ENCODE assay signal across 19 cellular contexts in genomic region chr10:67977246-67977645, GRCh38.
A peak's percentile ranks its signal among the peaks of the same experiment; 100 is the strongest.
DNase-seq lines count a peak whose midpoint lies in the region; ATAC-seq, FAIRE-seq and TF ChIP-seq lines count a peak whose summit lies in the region.
"Had no signal": no experiment of that assay in that cellular context is flagged by ENCODE, and none has a peak within 500 bp of the region (broad histone marks: within the 10 kb centered on the region; RNA-seq: fewer than 3 reads in every experiment).

No MANE protein-coding gene starts in this region.

- H4K91ac ChIP-seq in H1 (replicated peaks; ENCODE audit: insufficient read length, low read length) = no peak overlapping the region

- 0 out of 2 replicates have a peak overlapping the region, but pooled peaks have one; percentile 25 for H3K4me3 ChIP-seq in GM23338
- H3K4me3 ChIP-seq in H1 (ENCODE audit: extremely low read depth in 1 of 4, insufficient read depth in 2 of 4, low read depth in 3 of 4, low read length in 4 of 4) = no peak overlapping the region
- H3K4me3 ChIP-seq in naive thymus-derived CD4-positive, alpha-beta T cell (ENCODE audit: low read length) = no peak overlapping the region
- H3K4me3 ChIP-seq: K562, PC-9, SJSA1 had no signal

- TF ChIP-seq RAD21 in H1 (IDR thresholded peaks at IDR 0.05 in 1 of 2, conservative IDR thresholded peaks at IDR 0.05 in 1 of 2; ENCODE audit: low read depth in 2 of 2, low read length in 2 of 2) = no peak

- H3K27ac ChIP-seq in GM23338 (ENCODE audit: low read depth) = peak overlapping the region; percentile 67; the same call in 1 of the 2 replicates
- H3K27ac ChIP-seq in H1 (ENCODE audit: low read depth, low read length) = peak overlapping the region; percentile 29
- H3K27ac ChIP-seq in naive thymus-derived CD4-positive, alpha-beta T cell (ENCODE audit: low read depth, low read length) = no peak overlapping the region
- H3K27ac ChIP-seq: HL-60, SJSA1 had no signal

- no peaks in the 10 kb centered on the region for H4K20me1 ChIP-seq in GM23338 (replicated peaks; ENCODE audit: insufficient read depth)
- no peaks in the 10 kb centered on the region for H4K20me1 ChIP-seq in H1 (replicated peaks in 1 of 2; ENCODE audit: control insufficient read depth in 1 of 2, insufficient read depth in 2 of 2, low read length in 2 of 2)

- no peak for TF ChIP-seq POLR2A in H1 (IDR thresholded peaks at IDR 0.05; ENCODE audit: control extremely low read depth in 1 of 2, low read depth in 2 of 2, low read length in 2 of 2)

- peak overlapping the region; percentile 81; the same call in 1 of the 2 replicates for H3K27ac Mint-ChIP-seq in GM23338
- peak overlapping the region; percentile 43; the same call in 1 of the 2 replicates for H3K27ac Mint-ChIP-seq in HFFc6
- peak overlapping the region; percentile 15 for H3K27ac Mint-ChIP-seq in neural crest cell (ENCODE audit: unreplicated experiment)
- no peak overlapping the region for H3K27ac Mint-ChIP-seq in type B pancreatic cell
- no peak overlapping the region for H3K27ac Mint-ChIP-seq in naive thymus-derived CD4-positive, alpha-beta T cell

- FAIRE-seq in H1 (lab: Jason Lieb, UNC) = no peak
- FAIRE-seq: H54, K562 had no signal

- ATAC-seq in GM23338 (peak; percentile 19; the same call in 2 of the 3 replicates), HG02938 (IDR thresholded peaks at IDR 0.05; ENCODE audit: unreplicated experiment) (no peak)
- ATAC-seq in naive thymus-derived CD4-positive, alpha-beta T cell = no peak
- ATAC-seq: K562 had no signal

- H3K56ac ChIP-seq in H1 (replicated peaks; ENCODE audit: insufficient read length, low read depth, low read length) = no peak overlapping the region

- DNase-seq in GM23338 (ENCODE audit: low spot score) = no peak
- DNase-seq in HFFc6 = no peak
- no peak for DNase-seq in H1 (ENCODE audit: low read depth in 1 of 2, low spot score in 2 of 2)
- no peak for DNase-seq in neural crest cell (ENCODE audit: low read depth, low spot score)
- DNase-seq in type B pancreatic cell (ENCODE audit: extremely low spot score, unreplicated experiment) = no peak
- DNase-seq in naive thymus-derived CD4-positive, alpha-beta T cell = no peak
- DNase-seq: ACHN; CD8-positive, alpha-beta memory T cell; DMS53; NCI-H1417; NCI-H187; NCI-H345; NCI-H524 treated with DMSO at 0.1 percent for 48 hours; PC-9 had no signal

- H3K23ac ChIP-seq in H1 (ENCODE audit: insufficient read length) = no peak overlapping the region

- H3K23me2 ChIP-seq in H1 (ENCODE audit: low read depth, low read length) = no peaks in the 10 kb centered on the region

- H3K14ac ChIP-seq in H1 (ENCODE audit: insufficient read length) = no peak overlapping the region

- 73% methylated on average over 2 of the region's 2 CpGs; no CpG with 5 or more reads in 1 of the 2 experiments for WGBS in H1 (ENCODE audit: extremely low coverage in 1 of 2, insufficient coverage in 1 of 2, insufficient read length in 1 of 2, insufficient replicate concordance in 2 of 2, low coverage in 1 of 2, low lambda C conversion rate in 2 of 2, missing lambda C conversion rate in 1 of 2), 2 experiments

- H3K4me2 ChIP-seq in GM23338 (peak overlapping the region; percentile 57), H1 (ENCODE audit: insufficient read depth in 1 of 2, low read depth in 2 of 2, low read length in 2 of 2) (peak overlapping the region in 1 of 2 experiments; percentile 33; a peak in 3 of 4 replicates)
- H3K4me2 ChIP-seq: PC-9 had no signal

- H2AFZ ChIP-seq in GM23338 (no peak overlapping the region), H1 (ENCODE audit: low read length) (no peak overlapping the region)
- H2AFZ ChIP-seq: PC-9 had no signal

- H3K9me3 Mint-ChIP-seq in GM23338 (peaks cover 10% of the 10 kb centered on the region; the same call in 2 of the 3 replicates), HFFc6 (no peaks in the 10 kb centered on the region; the same call in 1 of the 2 replicates), neural crest cell (peaks cover 2% of the 10 kb centered on the region), type B pancreatic cell (no peaks in the 10 kb centered on the region)
- H3K9me3 Mint-ChIP-seq in naive thymus-derived CD4-positive, alpha-beta T cell = peaks cover 0 to 12% (median 3%) of the 10 kb centered on the region in 11 donors

- 0 out of 2 replicates have a peak overlapping the region, but pooled peaks have one; percentile 6 for H2BK15ac ChIP-seq in H1 (ENCODE audit: low read length)

- CTCF ChIA-PET in H1 (lab: Charles Lee; ENCODE audit: partially characterized antibody) = interaction anchor here (0.6 to 1.3 kb wide), 4 partner anchors 10 to 672 kb away, joined by 3 to 7 read pairs (median 4); no protein-coding TSS in a partner anchor
- CTCF ChIA-PET in naive thymus-derived CD4-positive, alpha-beta T cell (lab: Charles Lee) = interaction anchor here (0.6 kb wide), 2 partner anchors 773 to 803 kb away, joined by 3 to 5 read pairs; no protein-coding TSS in a partner anchor

- no peak overlapping the region for H3K9ac ChIP-seq in H1 (replicated peaks in 1 of 4; ENCODE audit: extremely low read depth in 1 of 4, low read depth in 3 of 4, low read length in 3 of 4)

- no peak overlapping the region for H3K4ac ChIP-seq in H1 (replicated peaks; ENCODE audit: insufficient read length, low read depth, low read length)

- TF ChIP-seq EP300 in H1 (IDR thresholded peaks at IDR 0.05; ENCODE audit: borderline replicate concordance in 1 of 2, low read depth in 2 of 2, low read length in 2 of 2) = no peak

- H2BK5ac ChIP-seq in H1 (ENCODE audit: low read depth, low read length) = peak overlapping the region; percentile 67; the same call in 1 of the 2 replicates

- no peak overlapping the region for H2BK120ac ChIP-seq in H1 (replicated peaks; ENCODE audit: low read depth, low read length)

- H3K79me2 ChIP-seq in GM23338 (replicated peaks; ENCODE audit: insufficient read depth) (no peaks in the 10 kb centered on the region; the same call in 1 of the 2 replicates), H1 (ENCODE audit: control insufficient read depth in 1 of 2, insufficient read depth in 2 of 2, low read length in 2 of 2) (no peaks in the 10 kb centered on the region)

- peaks cover 27% of the 10 kb centered on the region for H3K4me1 ChIP-seq in GM23338 (ENCODE audit: insufficient read depth)
- peaks cover 9 to 11% (median 11%) of the 10 kb centered on the region in 4 experiments for H3K4me1 ChIP-seq in H1 (replicated peaks in 1 of 4; ENCODE audit: control insufficient read depth in 3 of 4, insufficient read depth in 4 of 4, low read length in 3 of 4)
- H3K4me1 ChIP-seq in naive thymus-derived CD4-positive, alpha-beta T cell (ENCODE audit: control insufficient read depth in 2 of 2, insufficient read depth in 2 of 2, low read length in 2 of 2) = no peaks in the 10 kb centered on the region
- H3K4me1 ChIP-seq: SJSA1 had no signal

- H3K36me3 ChIP-seq in GM23338 (ENCODE audit: insufficient read depth) = no peaks in the 10 kb centered on the region
- peaks cover 2 to 22% (median 4%) of the 10 kb centered on the region in 4 experiments; a peak in 5 of 8 replicates for H3K36me3 ChIP-seq in H1 (ENCODE audit: control insufficient read depth in 2 of 4, insufficient read depth in 4 of 4, low read length in 3 of 4)
- peaks cover 0 to 46% (median 0%) of the 10 kb centered on the region in 3 experiments for H3K36me3 ChIP-seq in naive thymus-derived CD4-positive, alpha-beta T cell (ENCODE audit: control insufficient read depth in 2 of 3, insufficient read depth in 3 of 3, low read length in 3 of 3)

- H2AK5ac ChIP-seq in H1 (ENCODE audit: low read depth, low read length) = no peak overlapping the region

- intact Hi-C loops in naive thymus-derived CD4-positive, alpha-beta T cell (cut with micrococcal nuclease) = no loop called here

- peak overlapping the region; percentile 64 for H4K5ac ChIP-seq in H1 (ENCODE audit: insufficient read length, low read depth, low read length)

- no peaks in the 10 kb centered on the region; the same call in none of the 2 replicates for H3K79me1 ChIP-seq in H1 (ENCODE audit: low read depth, low read length)

- peaks cover 20% of the 10 kb centered on the region for H3K4me1 Mint-ChIP-seq in GM23338
- peaks cover 65% of the 10 kb centered on the region for H3K4me1 Mint-ChIP-seq in HFFc6 (ENCODE audit: low read depth)
- H3K4me1 Mint-ChIP-seq in neural crest cell = peaks cover 8% of the 10 kb centered on the region
- H3K4me1 Mint-ChIP-seq in type B pancreatic cell (ENCODE audit: unreplicated experiment) = no peaks in the 10 kb centered on the region
- H3K4me1 Mint-ChIP-seq in naive thymus-derived CD4-positive, alpha-beta T cell = peaks cover 1 to 19% (median 4%) of the 10 kb centered on the region in 7 donors

- H3K18ac ChIP-seq in H1 (ENCODE audit: extremely low read depth, low read length) = peak overlapping the region; percentile 88; the same call in 1 of the 2 replicates

- no peak overlapping the region for H4K8ac ChIP-seq in H1 (ENCODE audit: extremely low read depth, insufficient read depth, low read length)

- H3K27me3 ChIP-seq in GM23338 (ENCODE audit: insufficient read depth) = no peaks in the 10 kb centered on the region
- no peaks in the 10 kb centered on the region for H3K27me3 ChIP-seq in H1 (replicated peaks in 1 of 4; ENCODE audit: control insufficient read depth in 3 of 4, extremely low read depth in 1 of 4, insufficient read depth in 3 of 4, low read length in 3 of 4)
- no peaks in the 10 kb centered on the region for H3K27me3 ChIP-seq in naive thymus-derived CD4-positive, alpha-beta T cell (ENCODE audit: control insufficient read depth in 2 of 2, insufficient read depth in 2 of 2, low read length in 2 of 2)
- H3K27me3 ChIP-seq: SJSA1 had no signal

- H3F3A ChIP-seq in GM23338 (replicated peaks; ENCODE audit: low read depth) = peaks cover 7% of the 10 kb centered on the region; the same call in 1 of the 2 replicates

- POLR2A ChIA-PET in H1 (lab: Charles Lee; ENCODE audit: partially characterized antibody) = interaction anchor here (1.2 to 1.6 kb wide), 5 partner anchors 9 to 355 kb away, joined by 3 to 5 read pairs (median 3); partner anchors contain the start of gene HNRNPH3
- POLR2A ChIA-PET in naive thymus-derived CD4-positive, alpha-beta T cell (lab: Charles Lee) = no interaction called here

- no peak for TF ChIP-seq CTCF in GM23338 (conservative IDR thresholded peaks at IDR 0.05; ENCODE audit: low read depth in 2 of 2)
- TF ChIP-seq CTCF in HFFc6 (IDR thresholded peaks at IDR 0.05) = no peak
- no peak for TF ChIP-seq CTCF in H1 (IDR thresholded peaks at IDR 0.05; ENCODE audit: control extremely low read depth in 1 of 3, insufficient read depth in 1 of 3, low read depth in 1 of 3, low read length in 3 of 3)
- TF ChIP-seq CTCF in neural crest cell (conservative IDR thresholded peaks at IDR 0.05) = no peak
- no peak for TF ChIP-seq CTCF in type B pancreatic cell (conservative IDR thresholded peaks at IDR 0.05)

- H2BK20ac ChIP-seq in H1 (ENCODE audit: low read length) = peak overlapping the region; percentile 11

- H3K9me2 ChIP-seq in GM23338 (ENCODE audit: insufficient read depth) = no peaks in the 10 kb centered on the region

- no peaks in the 10 kb centered on the region for H3K27me3 Mint-ChIP-seq in GM23338 (ENCODE audit: insufficient read depth, low read depth, poor library complexity)
- peaks cover 5% of the 10 kb centered on the region for H3K27me3 Mint-ChIP-seq in HFFc6 (ENCODE audit: insufficient read depth)
- H3K27me3 Mint-ChIP-seq in neural crest cell (ENCODE audit: low read depth) = no peaks in the 10 kb centered on the region
- H3K27me3 Mint-ChIP-seq in type B pancreatic cell = no peaks in the 10 kb centered on the region
- no peaks in the 10 kb centered on the region for H3K27me3 Mint-ChIP-seq in naive thymus-derived CD4-positive, alpha-beta T cell
- H3K27me3 Mint-ChIP-seq: CD8-positive, alpha-beta memory T cell had no signal

- H3K4me3 Mint-ChIP-seq in GM23338 = no peak overlapping the region
- H3K4me3 Mint-ChIP-seq in HFFc6 = no peak overlapping the region
- H3K4me3 Mint-ChIP-seq in neural crest cell = no peak overlapping the region
- no peak overlapping the region for H3K4me3 Mint-ChIP-seq in type B pancreatic cell
- no peak overlapping the region for H3K4me3 Mint-ChIP-seq in naive thymus-derived CD4-positive, alpha-beta T cell
- H3K4me3 Mint-ChIP-seq: CD8-positive, alpha-beta memory T cell had no signal

- H2BK12ac ChIP-seq in H1 (ENCODE audit: low read depth, low read length) = peak overlapping the region; percentile 89

- H3K36me3 Mint-ChIP-seq in GM23338 (ENCODE audit: low read depth) = peaks cover 52% of the 10 kb centered on the region
- H3K36me3 Mint-ChIP-seq in HFFc6 (ENCODE audit: low read depth) = peaks cover 77% of the 10 kb centered on the region
- H3K36me3 Mint-ChIP-seq in neural crest cell (ENCODE audit: low read depth) = peaks cover 42% of the 10 kb centered on the region
- H3K36me3 Mint-ChIP-seq in type B pancreatic cell = peaks cover 47% of the 10 kb centered on the region
- peaks cover 21 to 89% (median 63%) of the 10 kb centered on the region in 5 donors for H3K36me3 Mint-ChIP-seq in naive thymus-derived CD4-positive, alpha-beta T cell

- peaks cover 0 to under 1% of the 10 kb centered on the region in 2 experiments; a peak in 1 of 4 replicates for H3K9me3 ChIP-seq in H1 (ENCODE audit: insufficient read depth in 2 of 2, low read depth in 1 of 2, low read length in 1 of 2)
- H3K9me3 ChIP-seq in naive thymus-derived CD4-positive, alpha-beta T cell (ENCODE audit: control insufficient read depth in 2 of 3, low read length in 3 of 3) = no peaks in the 10 kb centered on the region
- H3K9me3 ChIP-seq: SJSA1 had no signal

Comparison
In these comparisons a context has a peak if more than half of its experiments do, and no peak if none do; other contexts are left out.
1. H3K27ac Mint-ChIP-seq: peak in GM23338 (single experiment), HFFc6 (single experiment) and neural crest cell (single experiment); none in type B pancreatic cell (single experiment) and naive thymus-derived CD4-positive, alpha-beta T cell (0 of 9).